Comparison of ENCODE assay signal across 13 cellular contexts in the genomic region with DNA sequence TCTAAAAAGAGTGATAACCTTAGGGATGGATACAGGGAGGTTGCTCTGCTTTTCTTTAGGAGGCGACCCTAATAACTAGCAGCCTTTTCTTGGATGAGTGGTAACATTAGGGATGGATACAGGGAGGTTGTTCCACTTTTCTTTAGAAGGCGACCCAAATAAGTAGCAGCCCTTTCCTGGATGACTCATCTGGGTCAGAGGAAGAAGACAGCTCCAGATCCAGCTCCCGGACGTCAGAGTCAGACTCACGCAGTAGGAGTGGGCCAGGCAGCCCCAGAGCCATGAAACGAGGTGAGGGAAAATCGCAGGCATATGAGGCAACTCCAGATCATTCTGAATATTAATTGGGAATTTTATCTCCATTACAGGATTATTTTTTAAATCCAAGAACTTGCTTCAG. TPM values are rescaled to one million over a fixed set of nuclear protein-coding genes. Genes with fewer than 3 reads are reported as not detected.
A peak's percentile ranks its signal among the peaks of the same experiment; 100 is the strongest.
DNase-seq lines count a peak whose midpoint lies in the region; ATAC-seq, FAIRE-seq and TF ChIP-seq lines count a peak whose summit lies in the region.
"Had no signal": no experiment of that assay in that cellular context is flagged by ENCODE, and none has a peak within 500 bp of the region (broad histone marks: within the 10 kb centered on the region; RNA-seq: fewer than 3 reads in every experiment).

No MANE protein-coding gene starts in this region.

- ATAC-seq in omental fat pad (ENCODE audit: low FRiP score) (peak; percentile 95), HG03175 (IDR thresholded peaks at IDR 0.05; ENCODE audit: unreplicated experiment) (no peak), GM19455 (IDR thresholded peaks at IDR 0.05; ENCODE audit: unreplicated experiment) (no peak)

- POLR2A ChIA-PET in A673 (lab: Charles Lee; ENCODE audit: low non-redundant PET), result no interaction called here
- POLR2A ChIA-PET in endothelial cell of umbilical vein (lab: Charles Lee), result no interaction called here

- peak overlapping the region; percentile 1 for H2AFZ ChIP-seq in endothelial cell of umbilical vein (ENCODE audit: low read depth, low read length)

- H3K4me2 ChIP-seq in endothelial cell of umbilical vein (ENCODE audit: insufficient read depth, low read length), result no peak overlapping the region

- H3K4me1 ChIP-seq in A673 (ENCODE audit: insufficient read depth, low read length, poor library complexity, severe bottlenecking) (no peaks in the 10 kb centered on the region), endothelial cell of umbilical vein (ENCODE audit: control insufficient read depth, extremely low read depth, insufficient read depth, low read length) (peaks cover 9% of the 10 kb centered on the region)
- H3K4me1 ChIP-seq: ascending aorta had no signal

- H3K79me2 ChIP-seq in endothelial cell of umbilical vein (ENCODE audit: control insufficient read depth, insufficient read depth, low read length), result no peaks in the 10 kb centered on the region

- intact Hi-C loops in A673 (cut with micrococcal nuclease; ENCODE audit: unreplicated experiment) (no loop called here), endothelial cell of umbilical vein (cut with micrococcal nuclease) (loop anchor here (2.0 kb wide), 1 partner anchor 20 kb away; no protein-coding TSS in a partner anchor)

- H3K9ac ChIP-seq in endothelial cell of umbilical vein (replicated peaks; ENCODE audit: extremely low read depth, insufficient read depth, low read length), result no peak overlapping the region

- H3K4me3 ChIP-seq in A673 (ENCODE audit: low read depth, low read length, poor library complexity, severe bottlenecking) (no peak overlapping the region), endothelial cell of umbilical vein (replicated peaks in 1 of 3; ENCODE audit: insufficient read depth in 1 of 3, low read depth in 1 of 3, low read length in 3 of 3) (no peak overlapping the region)
- H3K4me3 ChIP-seq: ascending aorta, spleen had no signal

- no peaks in the 10 kb centered on the region for H3K9me1 ChIP-seq in endothelial cell of umbilical vein (replicated peaks; ENCODE audit: control insufficient read depth, extremely low read depth, insufficient read depth, low read length)

- no peaks in the 10 kb centered on the region for H3K36me3 ChIP-seq in A673 (ENCODE audit: insufficient read depth, low read length, poor library complexity, severe bottlenecking)
- no peaks in the 10 kb centered on the region for H3K36me3 ChIP-seq in endothelial cell of umbilical vein (ENCODE audit: control insufficient read depth in 2 of 2, extremely low read depth in 1 of 2, insufficient read depth in 2 of 2, low read length in 2 of 2)

- dilution Hi-C loops in endothelial cell of umbilical vein (cut with MboI; ENCODE audit: extremely low pct_ligation_motif_present, low sequenced_read_pairs), result no loop called here

- no peaks in the 10 kb centered on the region for H4K20me1 ChIP-seq in endothelial cell of umbilical vein (replicated peaks; ENCODE audit: control insufficient read depth, extremely low read depth, insufficient read depth, low read length)

- TF ChIP-seq CTCF in A673 (conservative IDR thresholded peaks at IDR 0.05; ENCODE audit: low read depth, low read length) (no peak), endothelial cell of umbilical vein (IDR thresholded peaks at IDR 0.05; ENCODE audit: extremely low read depth in 1 of 2, insufficient read depth in 1 of 2, low read depth in 1 of 2, low read length in 2 of 2) (no peak), omental fat pad (IDR thresholded peaks at IDR 0.05) (no peak)

- CTCF ChIA-PET in A673 (lab: Charles Lee) (no interaction called here), endothelial cell of umbilical vein (lab: Charles Lee) (interaction anchor here (0.6 to 2.7 kb wide), 5 partner anchors 8 to 869 kb away, joined by 3 to 12 read pairs (median 3); no protein-coding TSS in a partner anchor)

- BruUV-seq in A673 (replicated peaks; lab: Mats Ljungman, UMichigan), result no TSS peak
- BruUV-seq in endothelial cell of umbilical vein (replicated peaks; lab: Mats Ljungman, UMichigan), result no TSS peak

- peak; percentile 40 for DNase-seq in A673 (ENCODE audit: low spot score)
- DNase-seq in LHCN-M2 (ENCODE audit: low read depth), result peak; percentile 68
- DNase-seq in endothelial cell of umbilical vein (ENCODE audit: low read depth, low spot score), result peak; percentile 71
- no peak for DNase-seq in omental fat pad (ENCODE audit: low spot score)
- no peak for DNase-seq in ecto neural progenitor cell (ENCODE audit: low spot score)
- DNase-seq in GM12892 (ENCODE audit: insufficient read length), result no peak
- DNase-seq: activated CD4-positive, alpha-beta T cell treated with anti-CD3 and anti-CD28 coated beads for 48 hours; spleen had no signal

- H3K9me3 ChIP-seq in A673 (ENCODE audit: low read depth, low read length, poor library complexity, severe bottlenecking) (no peaks in the 10 kb centered on the region), endothelial cell of umbilical vein (replicated peaks; ENCODE audit: control insufficient read depth, insufficient read depth, low read length) (no peaks in the 10 kb centered on the region)
- H3K9me3 ChIP-seq: ascending aorta, spleen had no signal

- H3K27ac ChIP-seq in A673 (ENCODE audit: low read depth, low read length, poor library complexity, severe bottlenecking), result no peak overlapping the region
- H3K27ac ChIP-seq in endothelial cell of umbilical vein (ENCODE audit: insufficient read depth, low read depth, low read length), result no peak overlapping the region
- H3K27ac ChIP-seq: ascending aorta, C4-2B had no signal

- H3K27me3 ChIP-seq in A673 (replicated peaks; ENCODE audit: insufficient read depth, low read depth, low read length, poor library complexity), result no peaks in the 10 kb centered on the region
- no peaks in the 10 kb centered on the region for H3K27me3 ChIP-seq in endothelial cell of umbilical vein (ENCODE audit: control insufficient read depth in 2 of 2, insufficient read depth in 2 of 2, low read length in 2 of 2)
- H3K27me3 ChIP-seq: ascending aorta, spleen had no signal

- peak; percentile 86 for FAIRE-seq in endothelial cell of umbilical vein (lab: Jason Lieb, UNC)
- no peak for FAIRE-seq in GM12892 (lab: Jason Lieb, UNC)
- FAIRE-seq: GM18507 had no signal

- no peak for TF ChIP-seq POLR2A in endothelial cell of umbilical vein (IDR thresholded peaks at IDR 0.05; ENCODE audit: low read depth, low read length)
- TF ChIP-seq POLR2A in GM12892 (IDR thresholded peaks at IDR 0.05; ENCODE audit: low read depth, low read length), result no peak

TF ChIP-seq in endothelial cell of umbilical vein, 7 proteins besides CTCF, POLR2A, EP300 and RAD21:
- TF ChIP-seq, protein P1, sequence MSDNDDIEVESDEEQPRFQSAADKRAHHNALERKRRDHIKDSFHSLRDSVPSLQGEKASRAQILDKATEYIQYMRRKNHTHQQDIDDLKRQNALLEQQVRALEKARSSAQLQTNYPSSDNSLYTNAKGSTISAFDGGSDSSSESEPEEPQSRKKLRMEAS (IDR thresholded peaks at IDR 0.05; ENCODE audit: insufficient read depth, insufficient read length), result no peak
- no peak for TF ChIP-seq MYC (IDR thresholded peaks at IDR 0.05; ENCODE audit: low read depth, low read length)
- no peak for TF ChIP-seq GATA2 (IDR thresholded peaks at IDR 0.05; ENCODE audit: insufficient read depth, insufficient read length, low read depth, low read length)
- peak; percentile 86 for TF ChIP-seq FOS (IDR thresholded peaks at IDR 0.05; ENCODE audit: borderline replicate concordance, insufficient read depth, low read length)
- peak; percentile 51 for TF ChIP-seq JUN (IDR thresholded peaks at IDR 0.05; ENCODE audit: borderline replicate concordance, insufficient read depth, insufficient read length, low read depth)
- peak; percentile 26 for TF ChIP-seq POLR2AphosphoS5 (IDR thresholded peaks at IDR 0.05; ENCODE audit: insufficient read depth, low read depth, low read length)
- TF ChIP-seq EZH2 (IDR thresholded peaks at IDR 0.05; ENCODE audit: borderline replicate concordance, low read depth, low read length, severe bottlenecking), result no peak

RNA-seq across cellular contexts. Expression of a gene that starts 31.0 kb away (rescaled TPM):
- 0.26 and 0.41 TPM in 2 replicates for total RNA-seq in A673 (2021)
- total RNA-seq in LHCN-M2 (2014; rRNA removed), result 0.29 TPM in 1 of 2 replicates, not detected in the other
- polyA plus RNA-seq in LHCN-M2 (2012), result 0.18 TPM
- 0.40 and 0.74 TPM in 2 replicates for total RNA-seq in endothelial cell of umbilical vein
- polyA plus RNA-seq in endothelial cell of umbilical vein, result 0.38 and 0.76 TPM in 2 replicates
- 0.93 and 1.0 TPM in 2 replicates for polyA plus RNA-seq in endothelial cell of umbilical vein (2011; cell fraction: cytosol; rRNA removed)
- 0.28 and 0.49 TPM in 2 replicates for polyA plus RNA-seq in endothelial cell of umbilical vein (2011; cell fraction: nucleus; rRNA removed)
- polyA plus RNA-seq in endothelial cell of umbilical vein (2012), result 0.44 TPM in 1 of 2 replicates, not detected in the other
- 1.2 TPM in 1 of 2 replicates, not detected in the other for polyA minus RNA-seq in endothelial cell of umbilical vein
- not detected for polyA minus RNA-seq in endothelial cell of umbilical vein (2011; cell fraction: cytosol; rRNA and poly(A)+ RNA removed)
- not detected in 2 replicates for polyA minus RNA-seq in endothelial cell of umbilical vein (2011; cell fraction: nucleus; rRNA and poly(A)+ RNA removed)
- total RNA-seq in omental fat pad, result 1 to 10 TPM in 2 of 4 donors, under 1 TPM in 1, not detected in 1; 0.56 to 2.2 (median 1.2) TPM
- not detected for polyA plus RNA-seq in GM12892 (2012; ENCODE audit: missing spikeins)
- total RNA-seq: ascending aorta had no signal

Comparison
In these comparisons a context has a peak if more than half of its experiments do, and no peak if none do; other contexts are left out.
1. DNase-seq: peak in A673 (single experiment), LHCN-M2 (single experiment) and endothelial cell of umbilical vein (single experiment); none in omental fat pad (single experiment), ecto neural progenitor cell (single experiment) and GM12892 (single experiment).